Comparison of ENCODE assay signal across 8 cellular contexts in the genomic region with DNA sequence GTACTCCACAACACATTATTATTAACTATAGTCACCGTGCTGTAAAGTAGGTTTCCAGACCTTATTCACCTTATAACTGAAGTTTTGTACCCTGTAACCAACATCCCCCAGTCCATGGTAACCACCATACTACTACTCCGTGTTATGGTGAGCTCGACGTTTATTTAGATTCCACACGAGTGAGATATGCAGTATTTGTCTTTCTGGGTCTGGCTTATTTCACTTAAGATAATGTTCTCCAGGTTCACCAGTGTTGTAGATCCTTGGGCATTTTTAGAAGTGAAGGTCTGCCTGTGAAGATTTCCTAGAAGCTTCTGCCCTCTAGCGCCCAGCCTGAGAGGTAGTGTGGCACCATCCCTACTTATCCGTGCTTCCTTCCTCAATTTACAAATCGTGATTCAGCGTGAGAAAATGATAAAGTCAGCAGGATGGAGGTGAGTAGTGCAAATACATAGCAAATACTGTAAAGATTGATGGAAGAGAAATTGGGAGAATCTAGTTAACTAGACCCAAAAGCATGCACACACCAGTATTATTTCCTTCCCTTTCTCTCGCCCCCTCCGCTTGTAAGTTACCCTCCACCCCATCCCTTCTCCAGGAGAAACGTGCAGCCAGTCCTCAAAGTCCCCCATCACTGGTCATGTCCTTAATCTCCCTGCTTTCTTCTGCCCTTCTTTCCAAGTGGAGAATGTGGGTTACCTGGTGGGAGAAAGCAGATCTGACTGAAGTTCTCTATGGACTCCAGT. TPM values are rescaled to one million over a fixed set of nuclear protein-coding genes. Genes with fewer than 3 reads are reported as not detected.
DNase-seq lines count a peak whose midpoint lies in the region; ATAC-seq, FAIRE-seq and TF ChIP-seq lines count a peak whose summit lies in the region.

No MANE protein-coding gene starts in this region.

- H3K4me1 ChIP-seq in kidney (ENCODE audit: control insufficient read depth in 1 of 2, insufficient read depth in 1 of 2, low read depth in 1 of 2, low read length in 2 of 2): no peaks in the 10 kb centered on the region

- no peaks in the 10 kb centered on the region for H3K9me3 ChIP-seq in kidney (ENCODE audit: control insufficient read depth in 1 of 2, low read length in 2 of 2)

- peak; percentile 55 for DNase-seq in activated CD8-positive, alpha-beta memory T cell treated with anti-CD3 and anti-CD28 coated beads, Interleukin-2, amount 10 ng/mL, durations not matched to agents 7 days and 5 days
- DNase-seq in activated CD8-positive, alpha-beta memory T cell treated with anti-CD3 and anti-CD28 coated beads for 24 hours: no peak
- DNase-seq in HT-29 (ENCODE audit: low spot score): peak; percentile 73
- DNase-seq in SHP77 (lab: John Stamatoyannopoulos, UW): peak; percentile 43 to 61
- DNase-seq in MCF 10A (ENCODE audit: unreplicated experiment): peak; percentile 85
- no peak for DNase-seq in kidney
- DNase-seq in stimulated activated CD4-positive, alpha-beta T cell treated with anti-CD3 and anti-CD28 coated beads, Interleukin-4, amount 100 ng/mL, for 24 hours: peak; percentile 48
- no peak for DNase-seq in lower leg skin (ENCODE audit: low spot score in 2 of 2)

- no peaks in the 10 kb centered on the region for H3K36me3 ChIP-seq in kidney (ENCODE audit: control insufficient read depth in 1 of 2, insufficient read depth in 2 of 2, low read length in 2 of 2)

- BruUV-seq in MCF 10A (replicated peaks; lab: Mats Ljungman, UMichigan): no TSS peak

- no peak overlapping the region for H3K4me3 Mint-ChIP-seq in activated CD8-positive, alpha-beta memory T cell treated with anti-CD3 and anti-CD28 coated beads, Interleukin-2, amount 10 ng/mL, durations not matched to agents 7 days and 5 days
- H3K4me3 Mint-ChIP-seq in MCF 10A (ENCODE audit: unreplicated experiment): no peak overlapping the region

- TF ChIP-seq POLR2A in lower leg skin (IDR thresholded peaks at IDR 0.05): no peak

- FAIRE-seq in kidney (lab: Jason Lieb, UNC): no peak

- H3K4me3 ChIP-seq in kidney (ENCODE audit: low read length in 2 of 2): no peak overlapping the region
- no peak overlapping the region for H3K4me3 ChIP-seq in lower leg skin (ENCODE audit: low read depth, poor library complexity, severe bottlenecking)

- peaks cover 7% of the 10 kb centered on the region for H3K4me1 Mint-ChIP-seq in activated CD8-positive, alpha-beta memory T cell treated with anti-CD3 and anti-CD28 coated beads, Interleukin-2, amount 10 ng/mL, durations not matched to agents 7 days and 5 days
- peaks cover 8% of the 10 kb centered on the region for H3K4me1 Mint-ChIP-seq in MCF 10A (ENCODE audit: insufficient read depth, unreplicated experiment)

- peak; percentile 80 for ATAC-seq in activated CD8-positive, alpha-beta memory T cell treated with anti-CD3 and anti-CD28 coated beads, Interleukin-2, amount 10 ng/mL, durations not matched to agents 7 days and 5 days

- H3K27ac Mint-ChIP-seq in activated CD8-positive, alpha-beta memory T cell treated with anti-CD3 and anti-CD28 coated beads, Interleukin-2, amount 10 ng/mL, durations not matched to agents 7 days and 5 days: no peak overlapping the region
- no peak overlapping the region for H3K27ac Mint-ChIP-seq in MCF 10A (ENCODE audit: low read depth, unreplicated experiment)

- H3K27me3 Mint-ChIP-seq in activated CD8-positive, alpha-beta memory T cell treated with anti-CD3 and anti-CD28 coated beads, Interleukin-2, amount 10 ng/mL, durations not matched to agents 7 days and 5 days: no peaks in the 10 kb centered on the region
- H3K27me3 Mint-ChIP-seq in MCF 10A (ENCODE audit: insufficient read depth, unreplicated experiment): no peaks in the 10 kb centered on the region

- 25 to 27% methylated on average over 12 of the region's 12 CpGs for WGBS in lower leg skin, 2 donors

- POLR2A ChIA-PET in MCF 10A (lab: Yijun Ruan, JAX): interaction anchor here (0.5 to 1.2 kb wide), 7 partner anchors 63 to 348 kb away, joined by 3 to 8 read pairs (median 3); a partner anchor contains a TSS

- H3K27ac ChIP-seq in kidney (ENCODE audit: low read depth in 2 of 2, low read length in 2 of 2): no peak overlapping the region

- no peaks in the 10 kb centered on the region for H3K9me3 Mint-ChIP-seq in activated CD8-positive, alpha-beta memory T cell treated with anti-CD3 and anti-CD28 coated beads, Interleukin-2, amount 10 ng/mL, durations not matched to agents 7 days and 5 days (ENCODE audit: low read depth)
- H3K9me3 Mint-ChIP-seq in MCF 10A (ENCODE audit: unreplicated experiment): no peaks in the 10 kb centered on the region

- CTCF ChIA-PET in activated CD8-positive, alpha-beta memory T cell treated with anti-CD3 and anti-CD28 coated beads, Interleukin-2, amount 10 ng/mL, durations not matched to agents 7 days and 5 days (lab: Charles Lee): interaction anchor here (0.5 to 2.4 kb wide), 13 partner anchors 10 to 274 kb away, joined by 3 to 10 read pairs (median 5); a partner anchor contains a TSS
- CTCF ChIA-PET in MCF 10A (lab: Yijun Ruan, JAX): interaction anchor here (0.5 to 7.0 kb wide), 38 partner anchors 10 to 1587 kb away, joined by 3 to 87 read pairs (median 4); a partner anchor contains a TSS

- no peak overlapping the region for H3K9ac ChIP-seq in kidney (ENCODE audit: low read length in 2 of 2)

- TF ChIP-seq CTCF in MCF 10A (IDR thresholded peaks at IDR 0.05; ENCODE audit: unreplicated experiment) (peak; percentile 96), kidney (IDR thresholded peaks at IDR 0.05; ENCODE audit: borderline replicate concordance, extremely low read depth, insufficient read depth) (peak; percentile 72), lower leg skin (IDR thresholded peaks at IDR 0.05) (no peak)

- no peaks in the 10 kb centered on the region for H3K36me3 Mint-ChIP-seq in activated CD8-positive, alpha-beta memory T cell treated with anti-CD3 and anti-CD28 coated beads, Interleukin-2, amount 10 ng/mL, durations not matched to agents 7 days and 5 days
- no peaks in the 10 kb centered on the region for H3K36me3 Mint-ChIP-seq in MCF 10A (ENCODE audit: insufficient read depth, unreplicated experiment)

- intact Hi-C loops in MCF 10A (cut with micrococcal nuclease): loop anchor here (1.0 to 5.0 kb wide), 5 partner anchors 168 to 378 kb away; a partner anchor contains a TSS
- intact Hi-C loops in kidney (cut with DNase I): loop anchor here (5.0 kb wide), 1 partner anchor 233 kb away; no protein-coding TSS in a partner anchor
- intact Hi-C loops in lower leg skin (cut with DNase I; ENCODE audit: low total_unique reads): loop anchor here (5.0 kb wide), 1 partner anchor 233 kb away; no protein-coding TSS in a partner anchor

RNA-seq across cellular contexts. Expression of a gene that starts 36.0 kb away (rescaled TPM):
- total RNA-seq in activated CD8-positive, alpha-beta memory T cell treated with anti-CD3 and anti-CD28 coated beads, Interleukin-2, amount 10 ng/mL, durations not matched to agents 7 days and 5 days: 10 to 100 TPM in 1 of 2 experiments, 1 to 10 TPM in 1; 4.4 to 14.4 TPM
- 0.33 and 0.34 TPM in 2 replicates for total RNA-seq in HT-29 (2014; rRNA removed; shearing (Covaris generic))
- total RNA-seq in MCF 10A (2022) (1.7 and 2.1 TPM in 2 replicates), kidney (15.9 TPM), lower leg skin (1 to 10 TPM; 1.6 to 7.4 (median 3.5) TPM)
- 0.80 TPM for polyA plus RNA-seq in kidney (ENCODE audit: insufficient read depth, low read depth, low replicate concordance)

Comparison
In these comparisons a context has a peak if more than half of its experiments do, and no peak if none do; other contexts are left out.
1. DNase-seq: peak in activated CD8-positive, alpha-beta memory T cell treated with anti-CD3 and anti-CD28 coated beads, Interleukin-2, amount 10 ng/mL, durations not matched to agents 7 days and 5 days (single experiment), HT-29 (single experiment), SHP77 (2 of 2), MCF 10A (single experiment) and stimulated activated CD4-positive, alpha-beta T cell treated with anti-CD3 and anti-CD28 coated beads, Interleukin-4, amount 100 ng/mL, for 24 hours (single experiment); none in activated CD8-positive, alpha-beta memory T cell treated with anti-CD3 and anti-CD28 coated beads for 24 hours (single experiment), kidney (single experiment) and lower leg skin (0 of 2).
2. CTCF ChIP-seq: peak in MCF 10A (single experiment) and kidney (single experiment); none in lower leg skin (0 of 3).